26 cellular contexts compared by ENCODE assay signal in the genomic region with DNA sequence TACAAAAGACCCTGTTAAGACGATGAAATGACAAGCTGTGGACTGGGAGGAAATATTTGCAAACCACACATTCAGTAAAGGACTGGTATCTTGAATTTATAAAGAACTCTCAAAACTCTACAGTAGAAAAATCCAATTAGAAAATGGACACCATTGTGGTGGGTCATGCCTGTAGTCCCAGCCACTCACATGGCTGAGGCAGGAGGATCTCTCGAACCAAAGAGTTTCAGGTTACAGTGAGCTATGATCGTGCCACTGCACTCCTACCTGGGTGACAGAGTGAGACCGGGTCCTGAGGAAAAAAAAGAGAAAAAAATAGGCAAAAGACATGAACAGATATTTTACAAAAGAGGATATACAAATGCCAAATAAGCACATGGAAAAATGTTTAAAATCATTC. TPM values are rescaled to one million over a fixed set of nuclear protein-coding genes. Genes with fewer than 3 reads are reported as not detected.
"Had no signal": no experiment of that assay in that cellular context is flagged by ENCODE, and none has a peak within 500 bp of the region (broad histone marks: within the 10 kb centered on the region; RNA-seq: fewer than 3 reads in every experiment).

No MANE protein-coding gene starts in this region.

- H3K4me1 Mint-ChIP-seq: activated T-helper 17 cell treated with anti-CD3 and anti-CD28 coated beads, Interleukin-2, amount 50 U/mL, for 72 hours; central memory CD8-positive, alpha-beta T cell; stimulated activated naive B cell treated with anti-CD40 and anti-IgM and Interleukin-4, amounts not matched to agents 10 μg/mL and 1 μg/mL and 100 μg/mL, for 72 hours had no signal

- H3K27ac Mint-ChIP-seq: activated naive CD8-positive, alpha-beta T cell; activated T-cell treated with anti-CD3 and anti-CD28 coated beads, Interleukin-2, amount 50 U/mL, for 24 hours; activated T-helper 17 cell treated with anti-CD3 and anti-CD28 coated beads, Interleukin-2, amount 50 U/mL, for 72 hours; stimulated activated naive B cell treated with anti-CD40 and anti-IgM and Interleukin-4, amounts not matched to agents 10 μg/mL and 1 μg/mL and 100 μg/mL, for 72 hours had no signal

- DNase-seq: activated CD4-positive, alpha-beta T cell treated with anti-CD3 and anti-CD28 coated beads, Interleukin-2, amount 50 U/mL, for 4 hours; activated CD8-positive, alpha-beta memory T cell treated with anti-CD3 and anti-CD28 coated beads for 24 hours; activated CD8-positive, alpha-beta memory T cell treated with anti-CD3 and anti-CD28 coated beads, Interleukin-2, amount 50 U/mL, for 4 hours; activated T-cell treated with anti-CD3 and anti-CD28 coated beads, Interleukin-2, amount 50 U/mL, for 24 hours; adrenal gland; effector memory CD4-positive, alpha-beta T cell; glutamatergic neuron; hippocampal formation; left cardiac atrium; mesenchymal stem cell; mucosa of descending colon; nucleus accumbens; sigmoid colon; stimulated activated CD4-positive, alpha-beta T cell treated with anti-CD3 and anti-CD28 coated beads, Interleukin-15, amount 100 ng/mL, for 24 hours; stimulated activated naive B cell treated with anti-CD40 and anti-IgM and Interleukin-4, amounts not matched to agents 10 μg/mL and 1 μg/mL and 100 μg/mL, for 72 hours; T-helper 9 cell; transverse colon had no signal

- H3K27me3 Mint-ChIP-seq: activated T-cell treated with anti-CD3 and anti-CD28 coated beads, Interleukin-2, amount 50 U/mL, for 24 hours; activated T-helper 17 cell treated with anti-CD3 and anti-CD28 coated beads, Interleukin-2, amount 50 U/mL, for 72 hours; central memory CD8-positive, alpha-beta T cell; stimulated activated naive B cell treated with anti-CD40 and anti-IgM and Interleukin-4, amounts not matched to agents 10 μg/mL and 1 μg/mL and 100 μg/mL, for 72 hours had no signal

- H3K4me3 Mint-ChIP-seq: activated naive CD8-positive, alpha-beta T cell; activated T-cell treated with anti-CD3 and anti-CD28 coated beads, Interleukin-2, amount 50 U/mL, for 24 hours; activated T-helper 17 cell treated with anti-CD3 and anti-CD28 coated beads, Interleukin-2, amount 50 U/mL, for 72 hours; central memory CD8-positive, alpha-beta T cell; stimulated activated naive B cell treated with anti-CD40 and anti-IgM and Interleukin-4, amounts not matched to agents 10 μg/mL and 1 μg/mL and 100 μg/mL, for 72 hours had no signal

- H3K36me3 Mint-ChIP-seq: activated naive CD8-positive, alpha-beta T cell; stimulated activated naive B cell treated with anti-CD40 and anti-IgM and Interleukin-4, amounts not matched to agents 10 μg/mL and 1 μg/mL and 100 μg/mL, for 72 hours had no signal

- ATAC-seq: activated T-helper 17 cell treated with anti-CD3 and anti-CD28 coated beads, Interleukin-2, amount 50 U/mL, for 72 hours; left cardiac atrium; mucosa of descending colon; stimulated activated naive B cell treated with anti-CD40 and anti-IgM and Interleukin-4, amounts not matched to agents 10 μg/mL and 1 μg/mL and 100 μg/mL, for 72 hours had no signal

RNA-seq across cellular contexts. Expression of a gene that starts 41.9 kb away (rescaled TPM):
- total RNA-seq: activated T-helper 17 cell treated with anti-CD3 and anti-CD28 coated beads, Interleukin-2, amount 50 U/mL, for 72 hours; adrenal gland; ascending aorta; left cardiac atrium; sigmoid colon; smooth muscle cell had no signal
- polyA plus RNA-seq: adrenal gland, neural cell, smooth muscle cell had no signal

RNA-seq across cellular contexts. Expression of a gene that starts 42.3 kb away (rescaled TPM):
- total RNA-seq: ascending aorta, dermis microvascular lymphatic vessel endothelial cell, frontal cortex, left cardiac atrium, sigmoid colon, temporal lobe had no signal
- polyA plus RNA-seq: neural cell, smooth muscle cell had no signal
